34 cellular contexts compared by ENCODE assay signal in the genomic region with DNA sequence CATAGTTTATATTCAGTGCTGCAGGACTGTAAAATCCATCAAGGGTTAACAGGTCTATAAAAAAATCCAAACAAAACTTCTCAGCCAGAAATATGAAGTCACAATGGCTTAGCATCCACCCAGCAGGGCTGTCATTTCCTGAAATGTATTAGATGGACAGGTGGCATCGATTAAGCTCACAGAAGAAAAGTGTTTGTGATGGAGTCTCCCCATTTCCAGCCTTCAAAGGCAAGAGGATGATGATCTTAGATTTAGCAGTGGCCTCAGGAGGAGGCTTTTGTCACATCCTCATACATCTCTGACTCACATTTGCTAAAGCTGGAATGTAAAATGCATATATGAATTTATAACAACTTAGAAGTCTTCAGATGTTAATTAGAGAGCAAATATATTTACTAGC.
A peak's percentile ranks its signal among the peaks of the same experiment; 100 is the strongest.
DNase-seq lines count a peak whose midpoint lies in the region; ATAC-seq, FAIRE-seq and TF ChIP-seq lines count a peak whose summit lies in the region.
"Had no signal": no experiment of that assay in that cellular context is flagged by ENCODE, and none has a peak within 500 bp of the region (broad histone marks: within the 10 kb centered on the region; RNA-seq: fewer than 3 reads in every experiment).

No MANE protein-coding gene starts in this region.

- H2AFZ ChIP-seq in IMR-90 (replicated peaks; ENCODE audit: low read length, poor library complexity) = peak overlapping the region; percentile 59
- H2AFZ ChIP-seq in neural progenitor cell (replicated peaks) = peak overlapping the region; percentile 60

- H3K27ac Mint-ChIP-seq in neural progenitor cell = peak overlapping the region; percentile 78
- no peak overlapping the region for H3K27ac Mint-ChIP-seq in activated CD4-positive, alpha-beta memory T cell treated with anti-CD3 and anti-CD28 coated beads, Interleukin-2, amount 10 ng/mL, durations not matched to agents 7 days and 5 days
- H3K27ac Mint-ChIP-seq: activated naive CD8-positive, alpha-beta T cell treated with anti-CD3 and anti-CD28 coated beads, Interleukin-2, amount 50 U/mL, for 24 hours; effector memory CD8-positive, alpha-beta T cell; progenitor cell of endocrine pancreas; T-helper 1 cell treated with Interleukin-12 subunit alpha and Interleukin-12 subunit beta and Interleukin-4 antibody, amounts not matched to agents 30 μg/mL and 1 μg/mL, for 36 hours; type B pancreatic cell had no signal

- no peak overlapping the region for H4K5ac ChIP-seq in IMR-90 (ENCODE audit: low read depth, low read length)

- H3K27ac ChIP-seq in IMR-90 (ENCODE audit: insufficient read depth, low read length) (no peak overlapping the region), neural progenitor cell (no peak overlapping the region), sigmoid colon (no peak overlapping the region)
- H3K27ac ChIP-seq: BLaER1, coronary artery, left ventricle myocardium inferior, neutrophil had no signal

- CTCF ChIA-PET in IMR-90 (lab: Yijun Ruan, JAX) = no interaction called here
- CTCF ChIA-PET in activated CD4-positive, alpha-beta memory T cell treated with anti-CD3 and anti-CD28 coated beads, Interleukin-2, amount 10 ng/mL, durations not matched to agents 7 days and 5 days (lab: Charles Lee) = no interaction called here

- H3K36me3 ChIP-seq in IMR-90 (ENCODE audit: control insufficient read depth, insufficient read depth, low read length) = no peaks in the 10 kb centered on the region
- no peaks in the 10 kb centered on the region for H3K36me3 ChIP-seq in neural progenitor cell
- H3K36me3 ChIP-seq in sigmoid colon = no peaks in the 10 kb centered on the region
- H3K36me3 ChIP-seq: BLaER1, left ventricle myocardium inferior, neutrophil had no signal

- H3K9me3 Mint-ChIP-seq in neural progenitor cell = peaks cover 18% of the 10 kb centered on the region
- no peaks in the 10 kb centered on the region for H3K9me3 Mint-ChIP-seq in activated CD4-positive, alpha-beta memory T cell treated with anti-CD3 and anti-CD28 coated beads, Interleukin-2, amount 10 ng/mL, durations not matched to agents 7 days and 5 days
- H3K9me3 Mint-ChIP-seq: activated naive CD8-positive, alpha-beta T cell treated with anti-CD3 and anti-CD28 coated beads, Interleukin-2, amount 50 U/mL, for 24 hours; effector memory CD8-positive, alpha-beta T cell; T-helper 1 cell treated with Interleukin-12 subunit alpha and Interleukin-12 subunit beta and Interleukin-4 antibody, amounts not matched to agents 30 μg/mL and 1 μg/mL, for 36 hours had no signal

- peak overlapping the region in 1 of 2 experiments; percentile 67; a peak in 2 of 4 replicates for H4K8ac ChIP-seq in IMR-90 (ENCODE audit: low read depth in 2 of 2, low read length in 2 of 2)

- no peaks in the 10 kb centered on the region for H4K20me1 ChIP-seq in IMR-90 (ENCODE audit: insufficient read depth, low read length)
- no peaks in the 10 kb centered on the region for H4K20me1 ChIP-seq in neural progenitor cell (ENCODE audit: low read depth)
- H4K20me1 ChIP-seq: BLaER1 had no signal

- no peak overlapping the region for H2BK5ac ChIP-seq in IMR-90 (ENCODE audit: low read depth, low read length, poor library complexity, severe bottlenecking)

- H3K27me3 Mint-ChIP-seq in neural progenitor cell (ENCODE audit: insufficient read depth, low read depth) = peaks cover 2% of the 10 kb centered on the region
- no peaks in the 10 kb centered on the region for H3K27me3 Mint-ChIP-seq in activated CD4-positive, alpha-beta memory T cell treated with anti-CD3 and anti-CD28 coated beads, Interleukin-2, amount 10 ng/mL, durations not matched to agents 7 days and 5 days
- H3K27me3 Mint-ChIP-seq: effector memory CD8-positive, alpha-beta T cell; progenitor cell of endocrine pancreas; type B pancreatic cell had no signal

- H3K9ac ChIP-seq in IMR-90 (ENCODE audit: low read depth, low read length) = no peak overlapping the region
- H3K9ac ChIP-seq in neural progenitor cell = no peak overlapping the region
- H3K9ac ChIP-seq: BLaER1 had no signal

- H3K4me3 ChIP-seq in IMR-90 (ENCODE audit: insufficient read depth, low read depth, low read length) (no peak overlapping the region), neural progenitor cell (no peak overlapping the region), sigmoid colon (no peak overlapping the region)
- H3K4me3 ChIP-seq: BLaER1, coronary artery, left ventricle myocardium inferior had no signal

- peak overlapping the region; percentile 80 for H2BK20ac ChIP-seq in IMR-90 (ENCODE audit: low read depth, low read length)

- H3K4me1 ChIP-seq in IMR-90 (ENCODE audit: control insufficient read depth, insufficient read depth, low read length) (peaks cover 5% of the 10 kb centered on the region), neural progenitor cell (no peaks in the 10 kb centered on the region), sigmoid colon (peaks cover 0 to 27% (median 16%) of the 10 kb centered on the region in 4 donors)
- H3K4me1 ChIP-seq: BLaER1 had no signal

- H3K9me3 ChIP-seq in IMR-90 (ENCODE audit: control insufficient read depth, insufficient read depth, low read length) = no peaks in the 10 kb centered on the region
- H3K9me3 ChIP-seq in neural progenitor cell (ENCODE audit: low read depth) = no peaks in the 10 kb centered on the region
- H3K9me3 ChIP-seq in sigmoid colon = no peaks in the 10 kb centered on the region
- H3K9me3 ChIP-seq: BLaER1, neutrophil had no signal

- DNase-seq in EL (peak; percentile 26), IMR-90 (no peak), neural progenitor cell (ENCODE audit: low spot score) (no peak), sigmoid colon (no peak), T1000 (lab: John Stamatoyannopoulos, UW) (no peak)
- DNase-seq in activated CD4-positive, alpha-beta memory T cell treated with anti-CD3 and anti-CD28 coated beads, Interleukin-2, amount 10 ng/mL, durations not matched to agents 7 days and 5 days = no peak
- DNase-seq in activated T-cell treated with anti-CD3 and anti-CD28 coated beads, Interleukin-2, amount 50 U/mL, for 48 hours = no peak
- DNase-seq: activated CD4-positive, alpha-beta T cell treated with anti-CD3 and anti-CD28 coated beads, Interleukin-2, amount 50 U/mL, for 48 hours; activated naive CD4-positive, alpha-beta T cell; activated naive CD8-positive, alpha-beta T cell treated with anti-CD3 and anti-CD28 coated beads, Interleukin-2, amount 50 U/mL, for 24 hours; caudate nucleus; DMS53; effector memory CD8-positive, alpha-beta T cell; erythroblast; GF-D8; GOT3; islet precursor cell; left ventricle myocardium inferior; mesendoderm; NCI-H187; NCI-H226; NCI-H526 treated with DMSO at 0.1 percent for 48 hours; stimulated activated CD4-positive, alpha-beta T cell treated with anti-CD3 and anti-CD28 coated beads, Interleukin-15, amount 100 ng/mL, for 24 hours; stimulated activated CD4-positive, alpha-beta T cell treated with anti-CD3 and anti-CD28 coated beads, Interleukin-4, amount 100 ng/mL, for 4 hours; substantia nigra had no signal

- no CpG with 5 or more reads among the region's 1 CpG for WGBS in IMR-90 (ENCODE audit: extremely low coverage in 2 of 2, insufficient read length in 1 of 2), 2 experiments
- 33 to 40% methylated on average over 1 of the region's 1 CpG for WGBS in sigmoid colon, 2 donors

- H3K18ac ChIP-seq in IMR-90 (ENCODE audit: low read depth, low read length) = peak overlapping the region; percentile 64

- H3K4me3 Mint-ChIP-seq in neural progenitor cell = no peak overlapping the region
- H3K4me3 Mint-ChIP-seq in activated CD4-positive, alpha-beta memory T cell treated with anti-CD3 and anti-CD28 coated beads, Interleukin-2, amount 10 ng/mL, durations not matched to agents 7 days and 5 days = no peak overlapping the region
- H3K4me3 Mint-ChIP-seq: activated naive CD8-positive, alpha-beta T cell treated with anti-CD3 and anti-CD28 coated beads, Interleukin-2, amount 50 U/mL, for 24 hours; effector memory CD8-positive, alpha-beta T cell; T-helper 1 cell treated with Interleukin-12 subunit alpha and Interleukin-12 subunit beta and Interleukin-4 antibody, amounts not matched to agents 30 μg/mL and 1 μg/mL, for 36 hours; type B pancreatic cell had no signal

- POLR2A ChIA-PET in IMR-90 (lab: Charles Lee; ENCODE audit: unreplicated experiment) = no interaction called here
- POLR2A ChIA-PET in activated CD4-positive, alpha-beta memory T cell treated with anti-CD3 and anti-CD28 coated beads, Interleukin-2, amount 10 ng/mL, durations not matched to agents 7 days and 5 days (lab: Charles Lee) = no interaction called here

- no TSS peak for BruUV-seq in IMR-90 (replicated peaks; lab: Mats Ljungman, UMichigan)

- FAIRE-seq in TTC549 (lab: Jason Lieb, UNC) = peak; percentile 97

- peak overlapping the region; percentile 59 for H4K91ac ChIP-seq in IMR-90 (ENCODE audit: insufficient read depth, low read depth, low read length)

- peaks cover 39% of the 10 kb centered on the region for H3K4me1 Mint-ChIP-seq in neural progenitor cell
- H3K4me1 Mint-ChIP-seq in activated CD4-positive, alpha-beta memory T cell treated with anti-CD3 and anti-CD28 coated beads, Interleukin-2, amount 10 ng/mL, durations not matched to agents 7 days and 5 days = no peaks in the 10 kb centered on the region
- H3K4me1 Mint-ChIP-seq: activated naive CD8-positive, alpha-beta T cell treated with anti-CD3 and anti-CD28 coated beads, Interleukin-2, amount 50 U/mL, for 24 hours had no signal

- H3K79me1 ChIP-seq in IMR-90 (ENCODE audit: low read depth in 1 of 2, low read length in 2 of 2) = no peaks in the 10 kb centered on the region

- TF ChIP-seq POLR2A in IMR-90 (IDR thresholded peaks at IDR 0.05; ENCODE audit: low read depth, low read length) = no peak
- TF ChIP-seq POLR2A in sigmoid colon (IDR thresholded peaks at IDR 0.05) = no peak

- dilution Hi-C loops in IMR-90 (cut with HindIII; ENCODE audit: low sequenced_read_pairs, unreplicated experiment) = no loop called here

- H3K27me3 ChIP-seq in IMR-90 (ENCODE audit: control insufficient read depth, insufficient read depth, low read length) = no peaks in the 10 kb centered on the region
- H3K27me3 ChIP-seq in neural progenitor cell = no peaks in the 10 kb centered on the region
- H3K27me3 ChIP-seq in sigmoid colon = no peaks in the 10 kb centered on the region
- H3K27me3 ChIP-seq: BLaER1, neutrophil had no signal

- peak overlapping the region; percentile 70 for H2BK120ac ChIP-seq in IMR-90 (ENCODE audit: low read depth, low read length)

- TF ChIP-seq CTCF in IMR-90 (conservative IDR thresholded peaks at IDR 0.05; ENCODE audit: low read depth, low read length) (no peak), neural progenitor cell (IDR thresholded peaks at IDR 0.05) (no peak), sigmoid colon (IDR thresholded peaks at IDR 0.05) (no peak)

- 0 out of 2 replicates have a peak overlapping the region, but pooled peaks have one; percentile 64 for H3K23ac ChIP-seq in IMR-90 (ENCODE audit: low read depth, low read length)

- H2AK5ac ChIP-seq in IMR-90 (ENCODE audit: low read depth, low read length) = no peak overlapping the region

- intact Hi-C loops in IMR-90 (cut with micrococcal nuclease) (loop anchor here (10.0 kb wide), 1 partner anchor 426 kb away; no protein-coding TSS in a partner anchor), sigmoid colon (cut with DNase I) (no loop called here)

- H3K36me3 Mint-ChIP-seq in neural progenitor cell = peaks cover 13% of the 10 kb centered on the region
- H3K36me3 Mint-ChIP-seq in activated CD4-positive, alpha-beta memory T cell treated with anti-CD3 and anti-CD28 coated beads, Interleukin-2, amount 10 ng/mL, durations not matched to agents 7 days and 5 days (ENCODE audit: low read depth) = no peaks in the 10 kb centered on the region

- H2AK9ac ChIP-seq in IMR-90 (replicated peaks; ENCODE audit: low read depth, low read length, poor library complexity) = no peak overlapping the region

- no peak overlapping the region for H3K56ac ChIP-seq in IMR-90 (ENCODE audit: extremely low read depth, insufficient read depth, low read length)

- no peak for TF ChIP-seq RAD21 in IMR-90 (IDR thresholded peaks at IDR 0.05; ENCODE audit: low read length)

- H3F3A ChIP-seq in neural progenitor cell (ENCODE audit: low read depth) = no peaks in the 10 kb centered on the region

- in situ Hi-C loops in IMR-90 (cut with MboI; ENCODE audit: low sequenced_read_pairs) = no loop called here

- peak overlapping the region; percentile 93; the same call in 1 of the 3 replicates for H2BK15ac ChIP-seq in IMR-90 (ENCODE audit: low read depth, low read length)

- peaks cover 5% of the 10 kb centered on the region for H3K9me1 ChIP-seq in IMR-90 (ENCODE audit: insufficient read depth, low read length)

- H3K4me2 ChIP-seq in IMR-90 (ENCODE audit: low read depth, low read length) (no peak overlapping the region), neural progenitor cell (no peak overlapping the region)
- H3K4me2 ChIP-seq: BLaER1 had no signal

- ATAC-seq in IMR-90 (ENCODE audit: low read depth) = no peak
- ATAC-seq: activated CD4-positive, CD25-positive, alpha-beta regulatory T cell treated with anti-CD3 and anti-CD28 coated beads, Interleukin-2, amount 50 U/mL, for 24 hours; activated naive CD8-positive, alpha-beta T cell treated with anti-CD3 and anti-CD28 coated beads, Interleukin-2, amount 50 U/mL, for 24 hours; effector memory CD8-positive, alpha-beta T cell; sciatic nerve had no signal

- H3K4ac ChIP-seq in IMR-90 (ENCODE audit: low read depth, low read length) = peak overlapping the region; percentile 78

- no peaks in the 10 kb centered on the region for H3K79me2 ChIP-seq in neural progenitor cell (ENCODE audit: low read depth)

- peak overlapping the region; percentile 77; the same call in 1 of the 2 replicates for H3K14ac ChIP-seq in IMR-90 (replicated peaks; ENCODE audit: low read depth, low read length)

- no peak for TF ChIP-seq EP300 in sigmoid colon (IDR thresholded peaks at IDR 0.05)
